In genomic region chr4:86921608-86922252, GRCh38 we compare ENCODE assay signal across 10 cellular contexts. TPM values are rescaled to one million over a fixed set of nuclear protein-coding genes. Genes with fewer than 3 reads are reported as not detected.
DNase-seq lines count a peak whose midpoint lies in the region; ATAC-seq and TF ChIP-seq lines count a peak whose summit lies in the region.
"Had no signal": no experiment of that assay in that cellular context is flagged by ENCODE, and none has a peak within 500 bp of the region (broad histone marks: within the 10 kb centered on the region; RNA-seq: fewer than 3 reads in every experiment).

No MANE protein-coding gene starts in this region.

- H3K27ac ChIP-seq in right lobe of liver: no peak overlapping the region
- H3K27ac ChIP-seq: neural progenitor cell, Peyer's patch had no signal

- no peak overlapping the region for H3K4me3 Mint-ChIP-seq in nephron progenitor cell
- H3K4me3 Mint-ChIP-seq: neural progenitor cell had no signal

- peaks cover 4% of the 10 kb centered on the region for H3K4me1 Mint-ChIP-seq in nephron progenitor cell

- H3K27me3 ChIP-seq in right lobe of liver: no peaks in the 10 kb centered on the region
- H3K27me3 ChIP-seq: neural progenitor cell, Peyer's patch had no signal

- TF ChIP-seq POLR2A in NB4 (IDR thresholded peaks at IDR 0.05; ENCODE audit: extremely low read depth, insufficient read length) (no peak), right lobe of liver (IDR thresholded peaks at IDR 0.05) (no peak)

- H3K4me3 ChIP-seq in NB4 (ENCODE audit: low read depth, low read length): no peak overlapping the region
- no peak overlapping the region for H3K4me3 ChIP-seq in cardiac fibroblast (replicated peaks in 1 of 2; ENCODE audit: low read depth in 2 of 2, low read length in 2 of 2)
- no peak overlapping the region for H3K4me3 ChIP-seq in right lobe of liver
- H3K4me3 ChIP-seq: neural progenitor cell, Peyer's patch had no signal

- peaks cover 3% of the 10 kb centered on the region for H3K27me3 Mint-ChIP-seq in nephron progenitor cell (ENCODE audit: low read depth, poor library complexity)

- peaks cover 15% of the 10 kb centered on the region for H3K36me3 Mint-ChIP-seq in nephron progenitor cell (ENCODE audit: low read depth)
- H3K36me3 Mint-ChIP-seq: neural progenitor cell had no signal

- no peaks in the 10 kb centered on the region for H3K9me3 Mint-ChIP-seq in nephron progenitor cell
- H3K9me3 Mint-ChIP-seq: neural progenitor cell had no signal

- peaks cover 0 to 12% (median 0%) of the 10 kb centered on the region in 4 donors for H3K4me1 ChIP-seq in right lobe of liver
- H3K4me1 ChIP-seq: neural progenitor cell, Peyer's patch had no signal

- no peaks in the 10 kb centered on the region for H3K36me3 ChIP-seq in right lobe of liver
- H3K36me3 ChIP-seq: neural progenitor cell had no signal

- peak; percentile 48 for DNase-seq in EH (ENCODE audit: low read depth)
- DNase-seq in NB4 (ENCODE audit: low read depth): peak; percentile 78
- DNase-seq in cardiac fibroblast (ENCODE audit: low read depth in 2 of 2): peak; percentile 70 to 76
- DNase-seq in right lobe of liver: no peak
- no peak for DNase-seq in nephron progenitor cell
- no peak for DNase-seq in NCI-H1092 (lab: John Stamatoyannopoulos, UW)

- no peak overlapping the region for H3K27ac Mint-ChIP-seq in nephron progenitor cell
- H3K27ac Mint-ChIP-seq: neural progenitor cell had no signal

- TF ChIP-seq CTCF in NB4 (IDR thresholded peaks at IDR 0.05; ENCODE audit: low read depth, low read length): no peak
- TF ChIP-seq CTCF in cardiac fibroblast (IDR thresholded peaks at IDR 0.05; ENCODE audit: low read depth, low read length): no peak
- no peak for TF ChIP-seq CTCF in right lobe of liver (IDR thresholded peaks at IDR 0.05)
- TF ChIP-seq CTCF in nephron progenitor cell (IDR thresholded peaks at IDR 0.05): no peak

- 38% methylated on average over 1 of the region's 1 CpG for WGBS in right lobe of liver (ENCODE audit: insufficient coverage, low coverage, low lambda C conversion rate, missing lambda C conversion rate)

- ATAC-seq in right lobe of liver (peak in 3 of 4 donors; percentile 29 to 50 (median 46)), HG03571 (IDR thresholded peaks at IDR 0.05; ENCODE audit: unreplicated experiment) (no peak), GM21529 (IDR thresholded peaks at IDR 0.05; ENCODE audit: unreplicated experiment) (no peak)

- intact Hi-C loops in right lobe of liver (cut with DNase I): loop anchor here (10.0 kb wide), 1 partner anchor 173 kb away; no protein-coding TSS in a partner anchor

- no peaks in the 10 kb centered on the region for H3K9me3 ChIP-seq in right lobe of liver
- H3K9me3 ChIP-seq: Peyer's patch had no signal

RNA-seq across cellular contexts. Expression of gene AFF1, which starts 13.1 kb away (rescaled TPM):
- 10 to 100 TPM; 23.8 to 39.6 (median 34.9) TPM for total RNA-seq in right lobe of liver

RNA-seq across cellular contexts. Expression of gene C4orf36, which starts 29.5 kb away (rescaled TPM):
- total RNA-seq in right lobe of liver: under 1 TPM in 1 of 6 experiments, not detected in 5; 0.66 TPM

Comparison
In these comparisons a context has a peak if more than half of its experiments do, and no peak if none do; other contexts are left out.
1. DNase-seq: peak in EH (single experiment), NB4 (single experiment) and cardiac fibroblast (2 of 2); none in right lobe of liver (0 of 3), nephron progenitor cell (single experiment) and NCI-H1092 (single experiment).
2. ATAC-seq: peak in right lobe of liver (3 of 4); none in HG03571 (single experiment) and GM21529 (single experiment).